ENCODE assay signal across 8 cellular contexts in genomic region chr5:1256776-1257175, GRCh38. TPM values are rescaled to one million over a fixed set of nuclear protein-coding genes. Genes with fewer than 3 reads are reported as not detected.
"Had no signal": no experiment of that assay in that cellular context is flagged by ENCODE, and none has a peak within 500 bp of the region (broad histone marks: within the 10 kb centered on the region; RNA-seq: fewer than 3 reads in every experiment).

No MANE protein-coding gene starts in this region.

- H3K27ac ChIP-seq: GM23248 had no signal

- H3K36me3 Mint-ChIP-seq: IgD-negative memory B cell had no signal

- DNase-seq: GM23248, GOT3, H9, HCEC 1CT had no signal

- H3K9me3 Mint-ChIP-seq: H9, IgD-negative memory B cell had no signal

- FAIRE-seq: H54, HTR-8/SVneo had no signal

- H3K27ac Mint-ChIP-seq: IgD-negative memory B cell had no signal

- H3K9ac ChIP-seq: GM23248 had no signal

- H3K4me3 ChIP-seq: GM23248 had no signal

- H2AFZ ChIP-seq: GM23248 had no signal

- H3K4me3 Mint-ChIP-seq: H9, IgD-negative memory B cell had no signal

RNA-seq across cellular contexts. Expression of gene SLC6A18, which starts 31.6 kb away (rescaled TPM):
- total RNA-seq: GM23248, H9, HT-29 had no signal
- polyA plus RNA-seq: GM23248, IgD-negative memory B cell had no signal

RNA-seq across cellular contexts. Expression of gene TERT, which starts 38.1 kb away (rescaled TPM):
- total RNA-seq: GM23248 had no signal
- polyA plus RNA-seq: GM23248, IgD-negative memory B cell had no signal

RNA-seq across cellular contexts. Expression of gene SLC6A19, which starts 55.4 kb away (rescaled TPM):
- total RNA-seq: GM23248, H9, HT-29 had no signal
- polyA plus RNA-seq: GM23248, IgD-negative memory B cell had no signal
